14 cellular contexts compared by ENCODE assay signal in genomic region chr6:42400031-42400760, GRCh38.
"Had no signal": no experiment of that assay in that cellular context is flagged by ENCODE, and none has a peak within 500 bp of the region (broad histone marks: within the 10 kb centered on the region; RNA-seq: fewer than 3 reads in every experiment).

No MANE protein-coding gene starts in this region.

- H3K9me3 Mint-ChIP-seq: activated CD4-positive, alpha-beta T cell treated with anti-CD3 and anti-CD28 coated beads, Interleukin-2, amount 10 ng/mL, durations not matched to agents 24 days and 14 days; activated naive CD4-positive, alpha-beta T cell treated with anti-CD3 and anti-CD28 coated beads, Interleukin-2, amount 10 ng/mL, durations not matched to agents 7 days and 5 days; neural progenitor cell; stimulated activated memory B cell treated with anti-CD40 and anti-IgM and Interleukin-4, amounts not matched to agents 10 μg/mL and 1 μg/mL and 100 μg/mL, for 72 hours; T-helper 2 cell treated with Interferon-gamma antibody and Interleukin-4, amounts not matched to agents 5 μg/mL and 100 μg/mL, for 36 hours had no signal

- H3K27me3 Mint-ChIP-seq: activated CD4-positive, alpha-beta T cell treated with anti-CD3 and anti-CD28 coated beads, Interleukin-2, amount 10 ng/mL, durations not matched to agents 24 days and 14 days; activated naive CD4-positive, alpha-beta T cell treated with anti-CD3 and anti-CD28 coated beads, Interleukin-2, amount 10 ng/mL, durations not matched to agents 7 days and 5 days; stimulated activated memory B cell treated with anti-CD40 and anti-IgM and Interleukin-4, amounts not matched to agents 10 μg/mL and 1 μg/mL and 100 μg/mL, for 72 hours had no signal

- H2AFZ ChIP-seq: neural progenitor cell, parathyroid adenoma had no signal

- DNase-seq: activated CD4-positive, alpha-beta T cell treated with anti-CD3 and anti-CD28 coated beads, Interleukin-2, amount 10 ng/mL, durations not matched to agents 24 days and 14 days; activated CD4-positive, CD25-positive, alpha-beta regulatory T cell; activated naive CD4-positive, alpha-beta T cell treated with anti-CD3 and anti-CD28 coated beads, Interleukin-2, amount 10 ng/mL, durations not matched to agents 7 days and 5 days; left ventricle myocardium superior; mesendoderm; sigmoid colon; stimulated activated CD4-positive, alpha-beta T cell treated with anti-CD3 and anti-CD28 coated beads, Interleukin-2, amount 100 ng/mL, for 24 hours; thyroid gland had no signal

- H3K4me2 ChIP-seq: neural progenitor cell had no signal

- H3K9ac ChIP-seq: neural progenitor cell, parathyroid adenoma had no signal

- ATAC-seq: left ventricle myocardium superior; stimulated activated memory B cell treated with anti-CD40 and anti-IgM and Interleukin-4, amounts not matched to agents 10 μg/mL and 1 μg/mL and 100 μg/mL, for 72 hours had no signal

- H3K27ac Mint-ChIP-seq: activated naive CD4-positive, alpha-beta T cell treated with anti-CD3 and anti-CD28 coated beads, Interleukin-2, amount 10 ng/mL, durations not matched to agents 7 days and 5 days; neural progenitor cell; stimulated activated memory B cell treated with anti-CD40 and anti-IgM and Interleukin-4, amounts not matched to agents 10 μg/mL and 1 μg/mL and 100 μg/mL, for 72 hours; T-helper 2 cell treated with Interferon-gamma antibody and Interleukin-4, amounts not matched to agents 5 μg/mL and 100 μg/mL, for 36 hours had no signal

- H3K4me1 ChIP-seq: parathyroid adenoma had no signal

- H3K4me3 Mint-ChIP-seq: activated CD4-positive, alpha-beta T cell treated with anti-CD3 and anti-CD28 coated beads, Interleukin-2, amount 10 ng/mL, durations not matched to agents 24 days and 14 days; activated naive CD4-positive, alpha-beta T cell treated with anti-CD3 and anti-CD28 coated beads, Interleukin-2, amount 10 ng/mL, durations not matched to agents 7 days and 5 days; neural progenitor cell; stimulated activated memory B cell treated with anti-CD40 and anti-IgM and Interleukin-4, amounts not matched to agents 10 μg/mL and 1 μg/mL and 100 μg/mL, for 72 hours; T-helper 2 cell treated with Interferon-gamma antibody and Interleukin-4, amounts not matched to agents 5 μg/mL and 100 μg/mL, for 36 hours had no signal

- H3K27ac ChIP-seq: esophagus muscularis mucosa, neural progenitor cell, parathyroid adenoma, sigmoid colon, SJSA1, thyroid gland had no signal

- H3K9me3 ChIP-seq: esophagus muscularis mucosa, sigmoid colon, thyroid gland had no signal

- H3K27me3 ChIP-seq: esophagus muscularis mucosa, neural progenitor cell, sigmoid colon, SJSA1, thyroid gland had no signal

- H3K36me3 ChIP-seq: esophagus muscularis mucosa, neural progenitor cell, sigmoid colon, SJSA1, thyroid gland had no signal

- H3K4me3 ChIP-seq: esophagus muscularis mucosa, neural progenitor cell, sigmoid colon, SJSA1, thyroid gland had no signal

- H3K36me3 Mint-ChIP-seq: neural progenitor cell; stimulated activated memory B cell treated with anti-CD40 and anti-IgM and Interleukin-4, amounts not matched to agents 10 μg/mL and 1 μg/mL and 100 μg/mL, for 72 hours had no signal
